8 cellular contexts compared by ENCODE assay signal in the genomic region with DNA sequence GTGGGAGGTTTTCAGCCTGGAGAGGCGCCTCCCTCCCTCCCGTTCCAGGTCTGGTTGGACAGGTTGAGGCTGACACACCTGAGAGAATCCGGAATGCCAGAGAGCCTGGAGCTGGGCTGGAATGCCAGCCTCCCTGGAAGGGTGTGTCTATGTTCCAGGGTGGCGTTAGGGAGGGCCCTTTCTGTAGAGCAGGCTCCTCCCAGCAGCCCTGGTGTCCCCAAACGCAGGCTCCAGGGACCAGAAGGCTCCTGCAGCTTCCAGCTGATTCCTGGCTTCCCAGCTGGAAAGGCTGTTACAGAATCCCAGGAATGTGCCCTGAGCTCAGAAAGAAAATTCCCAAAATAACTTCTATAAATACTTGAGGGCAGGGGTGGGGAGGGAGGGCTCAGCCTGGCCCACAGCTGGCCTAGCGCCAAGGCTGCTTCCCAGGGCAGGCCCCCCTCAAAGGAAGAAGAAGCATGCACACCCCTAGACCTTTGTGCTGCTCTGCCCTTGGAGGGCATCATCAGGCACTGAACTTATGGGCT.
DNase-seq lines count a peak whose midpoint lies in the region; ATAC-seq, FAIRE-seq and TF ChIP-seq lines count a peak whose summit lies in the region.
"Had no signal": no experiment of that assay in that cellular context is flagged by ENCODE, and none has a peak within 500 bp of the region (broad histone marks: within the 10 kb centered on the region; RNA-seq: fewer than 3 reads in every experiment).

No MANE protein-coding gene starts in this region.

- intact Hi-C loops in lower leg skin (cut with DNase I; ENCODE audit: low total_unique reads) = no loop called here

- no peak overlapping the region for H3K4me3 ChIP-seq in lower leg skin (ENCODE audit: low read depth, poor library complexity, severe bottlenecking)

- FAIRE-seq in urothelium cell line (lab: Jason Lieb, UNC) = peak; percentile 79

- WGBS in lower leg skin, 2 donors = 9 to 17% methylated on average over 5 to 6 of the region's 6 CpGs

- no peaks in the 10 kb centered on the region for H3K9me3 Mint-ChIP-seq in IgD-negative memory B cell
- H3K9me3 Mint-ChIP-seq: central memory CD8-positive, alpha-beta T cell had no signal

- ATAC-seq in GM21360 (IDR thresholded peaks at IDR 0.05; ENCODE audit: unreplicated experiment) = no peak

- no peak for TF ChIP-seq CTCF in lower leg skin (IDR thresholded peaks at IDR 0.05)

- H3K4me1 Mint-ChIP-seq in IgD-negative memory B cell = peaks cover 24 to 40% (median 37%) of the 10 kb centered on the region in 3 donors

- H3K27ac Mint-ChIP-seq in IgD-negative memory B cell = peak overlapping the region; percentile 16 to 95 (median 84)

- H3K4me3 Mint-ChIP-seq in IgD-negative memory B cell = no peak overlapping the region

- peaks cover 2% of the 10 kb centered on the region for H3K36me3 Mint-ChIP-seq in IgD-negative memory B cell

- no peak for TF ChIP-seq POLR2A in lower leg skin (IDR thresholded peaks at IDR 0.05)

- DNase-seq in dedifferentiated amniotic fluid mesenchymal stem cell (ENCODE audit: extremely low spot score) = peak; percentile 35
- DNase-seq in lower leg skin (ENCODE audit: low spot score in 2 of 2) = peak; percentile 84 to 95
- DNase-seq in urothelium cell line (ENCODE audit: low spot score) = peak; percentile 93
- no peak for DNase-seq in globus pallidus (ENCODE audit: low spot score)
- no peak for DNase-seq in inferior parietal cortex (ENCODE audit: extremely low spot score)

- H3K27me3 Mint-ChIP-seq in IgD-negative memory B cell = no peaks in the 10 kb centered on the region
- H3K27me3 Mint-ChIP-seq: central memory CD8-positive, alpha-beta T cell had no signal

Comparison
In these comparisons a context has a peak if more than half of its experiments do, and no peak if none do; other contexts are left out.
1. DNase-seq: peak in dedifferentiated amniotic fluid mesenchymal stem cell (single experiment), lower leg skin (2 of 2) and urothelium cell line (single experiment); none in globus pallidus (single experiment) and inferior parietal cortex (single experiment).